ENCODE assay signal across 1 cellular context in genomic region chr4:98446499-98447375, GRCh38.
A peak's percentile ranks its signal among the peaks of the same experiment; 100 is the strongest.
TF ChIP-seq lines count a peak whose summit lies in the region.

No MANE protein-coding gene starts in this region.

TF ChIP-seq in GM12878, 131 proteins besides CTCF, POLR2A, EP300 and RAD21 (continued from another document):
- TF ChIP-seq, protein P1, sequence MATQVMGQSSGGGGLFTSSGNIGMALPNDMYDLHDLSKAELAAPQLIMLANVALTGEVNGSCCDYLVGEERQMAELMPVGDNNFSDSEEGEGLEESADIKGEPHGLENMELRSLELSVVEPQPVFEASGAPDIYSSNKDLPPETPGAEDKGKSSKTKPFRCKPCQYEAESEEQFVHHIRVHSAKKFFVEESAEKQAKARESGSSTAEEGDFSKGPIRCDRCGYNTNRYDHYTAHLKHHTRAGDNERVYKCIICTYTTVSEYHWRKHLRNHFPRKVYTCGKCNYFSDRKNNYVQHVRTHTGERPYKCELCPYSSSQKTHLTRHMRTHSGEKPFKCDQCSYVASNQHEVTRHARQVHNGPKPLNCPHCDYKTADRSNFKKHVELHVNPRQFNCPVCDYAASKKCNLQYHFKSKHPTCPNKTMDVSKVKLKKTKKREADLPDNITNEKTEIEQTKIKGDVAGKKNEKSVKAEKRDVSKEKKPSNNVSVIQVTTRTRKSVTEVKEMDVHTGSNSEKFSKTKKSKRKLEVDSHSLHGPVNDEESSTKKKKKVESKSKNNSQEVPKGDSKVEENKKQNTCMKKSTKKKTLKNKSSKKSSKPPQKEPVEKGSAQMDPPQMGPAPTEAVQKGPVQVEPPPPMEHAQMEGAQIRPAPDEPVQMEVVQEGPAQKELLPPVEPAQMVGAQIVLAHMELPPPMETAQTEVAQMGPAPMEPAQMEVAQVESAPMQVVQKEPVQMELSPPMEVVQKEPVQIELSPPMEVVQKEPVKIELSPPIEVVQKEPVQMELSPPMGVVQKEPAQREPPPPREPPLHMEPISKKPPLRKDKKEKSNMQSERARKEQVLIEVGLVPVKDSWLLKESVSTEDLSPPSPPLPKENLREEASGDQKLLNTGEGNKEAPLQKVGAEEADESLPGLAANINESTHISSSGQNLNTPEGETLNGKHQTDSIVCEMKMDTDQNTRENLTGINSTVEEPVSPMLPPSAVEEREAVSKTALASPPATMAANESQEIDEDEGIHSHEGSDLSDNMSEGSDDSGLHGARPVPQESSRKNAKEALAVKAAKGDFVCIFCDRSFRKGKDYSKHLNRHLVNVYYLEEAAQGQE (IDR thresholded peaks at IDR 0.05; ENCODE audit: low read depth, low read length), result no peak
- TF ChIP-seq BHLHE40 (IDR thresholded peaks at IDR 0.05; ENCODE audit: borderline replicate concordance in 1 of 2, low read depth in 2 of 2, low read length in 1 of 2) (peak; percentile 34 to 59; a peak in 3 of 4 replicates), PAX8 (IDR thresholded peaks at IDR 0.05) (no peak), ZBTB4 (CRISPR knock-in tag; IDR thresholded peaks at IDR 0.05) (no peak), RB1 (IDR thresholded peaks at IDR 0.05; ENCODE audit: borderline replicate concordance) (no peak), SIX5 (IDR thresholded peaks at IDR 0.05; ENCODE audit: low read depth, low read length, severe bottlenecking) (no peak), EED (IDR thresholded peaks at IDR 0.05; ENCODE audit: low read depth) (peak; percentile 36; the same call in 1 of the 2 replicates), NRF1 (conservative IDR thresholded peaks at IDR 0.05; ENCODE audit: low read depth, low read length) (no peak), DPF2 (IDR thresholded peaks at IDR 0.05) (peak; percentile 90), IKZF1 (conservative IDR thresholded peaks at IDR 0.05) (peak; percentile 90), HDAC6 (IDR thresholded peaks at IDR 0.05; ENCODE audit: unreplicated experiment) (no peak), IRF4 (IDR thresholded peaks at IDR 0.05; ENCODE audit: low read depth, low read length) (no peak), BRCA1 (IDR thresholded peaks at IDR 0.05; ENCODE audit: low read depth, low read length) (no peak), SKIL (IDR thresholded peaks at IDR 0.05; ENCODE audit: low read depth, poor library complexity, severe bottlenecking) (peak; percentile 18), JUNB (IDR thresholded peaks at IDR 0.05) (no peak), SREBF2 (IDR thresholded peaks at IDR 0.05; ENCODE audit: low read length) (no peak), ATF7 (IDR thresholded peaks at IDR 0.05; ENCODE audit: low read depth) (peak; percentile 44; the same call in 1 of the 2 replicates), ZBED1 (IDR thresholded peaks at IDR 0.05; ENCODE audit: borderline replicate concordance) (peak; percentile 99; the same call in 1 of the 2 replicates), HDGF (IDR thresholded peaks at IDR 0.05) (no peak), HCFC1 (IDR thresholded peaks at IDR 0.05; ENCODE audit: low read length) (no peak), POU2F2 (IDR thresholded peaks at IDR 0.05; ENCODE audit: borderline replicate concordance, low read depth, low read length) (no peak), KAT2A (conservative IDR thresholded peaks at IDR 0.05; ENCODE audit: control insufficient read depth, low read depth, low read length) (no peak), ZBTB40 (IDR thresholded peaks at IDR 0.05; ENCODE audit: borderline replicate concordance) (no peak), PBX3 (IDR thresholded peaks at IDR 0.05; ENCODE audit: insufficient replicate concordance, low read depth, low read length) (no peak), CBX5 (IDR thresholded peaks at IDR 0.05; ENCODE audit: low read depth) (no peak), RCOR1 (conservative IDR thresholded peaks at IDR 0.05; ENCODE audit: low read depth, low read length) (no peak; the same call in 1 of the 2 replicates), ZNF24 (IDR thresholded peaks at IDR 0.05) (no peak), KDM1A (IDR thresholded peaks at IDR 0.05; ENCODE audit: borderline replicate concordance) (no peak), BACH1 (IDR thresholded peaks at IDR 0.05; ENCODE audit: borderline replicate concordance) (peak; percentile 72; the same call in 1 of the 2 replicates), IKZF2 (IDR thresholded peaks at IDR 0.05) (peak; percentile 77 to 90; a peak in 3 of 4 replicates), SMC3 (IDR thresholded peaks at IDR 0.05; ENCODE audit: borderline replicate concordance, low read length) (no peak), TBL1XR1 (IDR thresholded peaks at IDR 0.05; ENCODE audit: low read depth, low read length) (0 out of 2 replicates have a peak, but pooled peaks have one; percentile 12), ZSCAN29 (IDR thresholded peaks at IDR 0.05) (0 out of 2 replicates have a peak, but pooled peaks have one; percentile 36), CBX3 (IDR thresholded peaks at IDR 0.05; ENCODE audit: borderline replicate concordance, low read depth) (no peak)
- TF ChIP-seq, protein P2, sequence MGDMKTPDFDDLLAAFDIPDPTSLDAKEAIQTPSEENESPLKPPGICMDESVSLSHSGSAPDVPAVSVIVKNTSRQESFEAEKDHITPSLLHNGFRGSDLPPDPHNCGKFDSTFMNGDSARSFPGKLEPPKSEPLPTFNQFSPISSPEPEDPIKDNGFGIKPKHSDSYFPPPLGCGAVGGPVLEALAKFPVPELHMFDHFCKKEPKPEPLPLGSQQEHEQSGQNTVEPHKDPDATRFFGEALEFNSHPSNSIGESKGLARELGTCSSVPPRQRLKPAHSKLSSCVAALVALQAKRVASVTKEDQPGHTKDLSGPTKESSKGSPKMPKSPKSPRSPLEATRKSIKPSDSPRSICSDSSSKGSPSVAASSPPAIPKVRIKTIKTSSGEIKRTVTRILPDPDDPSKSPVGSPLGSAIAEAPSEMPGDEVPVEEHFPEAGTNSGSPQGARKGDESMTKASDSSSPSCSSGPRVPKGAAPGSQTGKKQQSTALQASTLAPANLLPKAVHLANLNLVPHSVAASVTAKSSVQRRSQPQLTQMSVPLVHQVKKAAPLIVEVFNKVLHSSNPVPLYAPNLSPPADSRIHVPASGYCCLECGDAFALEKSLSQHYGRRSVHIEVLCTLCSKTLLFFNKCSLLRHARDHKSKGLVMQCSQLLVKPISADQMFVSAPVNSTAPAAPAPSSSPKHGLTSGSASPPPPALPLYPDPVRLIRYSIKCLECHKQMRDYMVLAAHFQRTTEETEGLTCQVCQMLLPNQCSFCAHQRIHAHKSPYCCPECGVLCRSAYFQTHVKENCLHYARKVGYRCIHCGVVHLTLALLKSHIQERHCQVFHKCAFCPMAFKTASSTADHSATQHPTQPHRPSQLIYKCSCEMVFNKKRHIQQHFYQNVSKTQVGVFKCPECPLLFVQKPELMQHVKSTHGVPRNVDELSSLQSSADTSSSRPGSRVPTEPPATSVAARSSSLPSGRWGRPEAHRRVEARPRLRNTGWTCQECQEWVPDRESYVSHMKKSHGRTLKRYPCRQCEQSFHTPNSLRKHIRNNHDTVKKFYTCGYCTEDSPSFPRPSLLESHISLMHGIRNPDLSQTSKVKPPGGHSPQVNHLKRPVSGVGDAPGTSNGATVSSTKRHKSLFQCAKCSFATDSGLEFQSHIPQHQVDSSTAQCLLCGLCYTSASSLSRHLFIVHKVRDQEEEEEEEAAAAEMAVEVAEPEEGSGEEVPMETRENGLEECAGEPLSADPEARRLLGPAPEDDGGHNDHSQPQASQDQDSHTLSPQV (IDR thresholded peaks at IDR 0.05), result no peak
- TF ChIP-seq, protein P3, sequence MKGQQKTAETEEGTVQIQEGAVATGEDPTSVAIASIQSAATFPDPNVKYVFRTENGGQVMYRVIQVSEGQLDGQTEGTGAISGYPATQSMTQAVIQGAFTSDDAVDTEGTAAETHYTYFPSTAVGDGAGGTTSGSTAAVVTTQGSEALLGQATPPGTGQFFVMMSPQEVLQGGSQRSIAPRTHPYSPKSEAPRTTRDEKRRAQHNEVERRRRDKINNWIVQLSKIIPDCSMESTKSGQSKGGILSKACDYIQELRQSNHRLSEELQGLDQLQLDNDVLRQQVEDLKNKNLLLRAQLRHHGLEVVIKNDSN (IDR thresholded peaks at IDR 0.05; ENCODE audit: borderline replicate concordance, extremely low read length, insufficient read depth, low read depth, low read length), result no peak
- TF ChIP-seq, protein P4, sequence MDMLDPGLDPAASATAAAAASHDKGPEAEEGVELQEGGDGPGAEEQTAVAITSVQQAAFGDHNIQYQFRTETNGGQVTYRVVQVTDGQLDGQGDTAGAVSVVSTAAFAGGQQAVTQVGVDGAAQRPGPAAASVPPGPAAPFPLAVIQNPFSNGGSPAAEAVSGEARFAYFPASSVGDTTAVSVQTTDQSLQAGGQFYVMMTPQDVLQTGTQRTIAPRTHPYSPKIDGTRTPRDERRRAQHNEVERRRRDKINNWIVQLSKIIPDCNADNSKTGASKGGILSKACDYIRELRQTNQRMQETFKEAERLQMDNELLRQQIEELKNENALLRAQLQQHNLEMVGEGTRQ (IDR thresholded peaks at IDR 0.05; ENCODE audit: borderline replicate concordance, low read depth, low read length), result no peak
